ENCODE assay signal across 10 cellular contexts in the genomic region with DNA sequence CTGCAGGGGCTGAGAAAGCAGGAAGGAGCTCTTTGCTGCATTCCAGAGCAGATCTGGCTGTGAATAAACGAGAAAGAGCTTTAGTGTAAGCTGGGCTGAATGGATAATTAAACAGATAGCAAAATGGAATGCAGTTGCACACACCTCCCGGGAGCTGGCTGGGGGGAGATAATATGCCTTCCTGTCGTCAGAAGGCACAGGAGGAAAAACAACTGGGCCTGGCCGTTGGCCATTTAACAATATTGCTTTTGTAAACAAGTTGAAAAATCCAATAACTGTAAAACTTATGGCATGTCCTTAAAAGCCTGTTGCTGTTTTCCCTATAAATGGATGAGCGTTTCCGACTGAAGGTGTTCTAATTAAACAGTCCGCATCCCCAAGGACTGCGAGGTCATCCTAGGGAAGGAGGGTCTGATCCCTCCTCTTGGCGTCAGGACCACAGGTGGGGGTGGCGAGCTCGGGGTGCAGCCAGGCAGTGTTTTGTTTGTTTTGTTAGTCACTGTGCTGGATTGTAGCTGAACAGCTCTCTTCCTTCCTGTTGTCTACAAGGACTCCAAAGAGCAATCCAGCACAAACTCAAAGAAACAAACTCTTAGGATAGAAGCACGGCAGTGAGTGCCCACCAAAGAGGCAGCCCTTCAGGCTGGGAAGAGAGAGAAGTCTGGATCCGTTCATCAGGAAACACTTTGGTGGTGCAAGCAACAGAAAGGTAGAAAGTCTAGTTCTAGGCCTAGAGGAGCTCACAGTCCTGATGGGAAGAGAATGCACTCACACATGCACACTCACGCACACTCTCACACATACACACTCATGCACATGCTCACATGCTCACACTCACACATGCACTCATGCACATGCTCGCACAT.
DNase-seq lines count a peak whose midpoint lies in the region; ATAC-seq and TF ChIP-seq lines count a peak whose summit lies in the region.
"Had no signal": no experiment of that assay in that cellular context is flagged by ENCODE, and none has a peak within 500 bp of the region (broad histone marks: within the 10 kb centered on the region; RNA-seq: fewer than 3 reads in every experiment).

No MANE protein-coding gene starts in this region.

- H3K27ac ChIP-seq in body of pancreas (peak overlapping the region; percentile 62 to 85 (median 73)), left lung (no peak overlapping the region)

- no peak overlapping the region for H3K4me3 ChIP-seq in body of pancreas
- no peak overlapping the region for H3K4me3 ChIP-seq in left lung

- DNase-seq in A172 (ENCODE audit: low spot score), result peak; percentile 73
- peak; percentile 82 for DNase-seq in HPDE6-E6E7 (ENCODE audit: extremely low spot score)
- peak; percentile 59 to 78 (median 74) for DNase-seq in body of pancreas
- DNase-seq in left lung, result no peak
- no peak for DNase-seq in hippocampal formation (lab: John Stamatoyannopoulos, UW)
- no peak for DNase-seq in NCI-H524 (lab: John Stamatoyannopoulos, UW)
- DNase-seq in NCI-H1105 (lab: John Stamatoyannopoulos, UW), result no peak
- DNase-seq: DMS79 treated with DMSO at 0.1 percent for 48 hours, foreskin melanocyte had no signal

- H3K27me3 ChIP-seq in body of pancreas, result no peaks in the 10 kb centered on the region
- H3K27me3 ChIP-seq in left lung, result no peaks in the 10 kb centered on the region

- intact Hi-C loops in body of pancreas (cut with DNase I) (no loop called here), left lung (cut with DNase I) (no loop called here)

- H3K9me3 ChIP-seq in body of pancreas (no peaks in the 10 kb centered on the region), left lung (peaks cover 0 to 7% of the 10 kb centered on the region in 2 donors)

- peak in 2 of 3 donors; percentile 26 to 44 for TF ChIP-seq POLR2A in body of pancreas (IDR thresholded peaks at IDR 0.05)

- no peaks in the 10 kb centered on the region for H3K36me3 ChIP-seq in body of pancreas (replicated peaks in 1 of 2; ENCODE audit: insufficient read depth in 1 of 2, low read depth in 2 of 2)
- no peaks in the 10 kb centered on the region for H3K36me3 ChIP-seq in left lung

- peak; percentile 87 for ATAC-seq in body of pancreas
- ATAC-seq in left lung, result peak; percentile 86
- ATAC-seq in HG03342 (IDR thresholded peaks at IDR 0.05; ENCODE audit: unreplicated experiment), result no peak

- peaks cover 29% of the 10 kb centered on the region for H3K4me1 ChIP-seq in body of pancreas
- H3K4me1 ChIP-seq in left lung, result peaks cover 7 to 14% of the 10 kb centered on the region in 2 donors

- TF ChIP-seq CTCF in body of pancreas (IDR thresholded peaks at IDR 0.05) (no peak), left lung (IDR thresholded peaks at IDR 0.05) (no peak)

- WGBS in body of pancreas, 2 donors, result 25 to 32% methylated on average over 15 of the region's 15 CpGs

Comparison
In these comparisons a context has a peak if more than half of its experiments do, and no peak if none do; other contexts are left out.
1. DNase-seq: peak in A172 (single experiment), HPDE6-E6E7 (single experiment) and body of pancreas (4 of 4); none in left lung (0 of 2), hippocampal formation (0 of 2), NCI-H524 (0 of 2) and NCI-H1105 (single experiment).
2. H3K27ac ChIP-seq: peak in body of pancreas (4 of 4); none in left lung (0 of 2).